ENCODE assay signal across 14 cellular contexts in genomic region chr13:40148742-40149141, GRCh38.
A peak's percentile ranks its signal among the peaks of the same experiment; 100 is the strongest.
DNase-seq lines count a peak whose midpoint lies in the region; ATAC-seq and TF ChIP-seq lines count a peak whose summit lies in the region.
"Had no signal": no experiment of that assay in that cellular context is flagged by ENCODE, and none has a peak within 500 bp of the region (broad histone marks: within the 10 kb centered on the region; RNA-seq: fewer than 3 reads in every experiment).

No MANE protein-coding gene starts in this region.

- H3K36me3 ChIP-seq in ACC112 (ENCODE audit: insufficient read depth, low read length), result no peaks in the 10 kb centered on the region
- H3K36me3 ChIP-seq in esophagus muscularis mucosa, result no peaks in the 10 kb centered on the region
- no peaks in the 10 kb centered on the region for H3K36me3 ChIP-seq in skeletal muscle satellite cell (ENCODE audit: insufficient read depth, low read length)
- H3K36me3 ChIP-seq in aorta (ENCODE audit: control insufficient read depth in 1 of 2, insufficient read depth in 2 of 2, low read length in 1 of 2), result no peaks in the 10 kb centered on the region
- H3K36me3 ChIP-seq: adrenal gland had no signal

- WGBS in esophagus muscularis mucosa, result 100% methylated on average over 1 of the region's 1 CpG
- WGBS in aorta, 2 donors, result 96 to 100% methylated on average over 1 of the region's 1 CpG

- H3K4me2 ChIP-seq in skeletal muscle satellite cell (ENCODE audit: low read length), result no peak overlapping the region

- peak overlapping the region; percentile 76 for H3K27ac ChIP-seq in ACC112 (ENCODE audit: low read depth, low read length)
- peak overlapping the region; percentile 77 to 82 (median 80) for H3K27ac ChIP-seq in esophagus muscularis mucosa (replicated peaks in 1 of 4)
- H3K27ac ChIP-seq in substantia nigra (ENCODE audit: low read depth, low read length, poor library complexity, severe bottlenecking), result no peak overlapping the region
- H3K27ac ChIP-seq in aorta (ENCODE audit: low read depth in 1 of 2, low read length in 2 of 2), result peak overlapping the region in 1 of 2 donors; percentile 15

- peak overlapping the region; percentile 55 for H3K9ac ChIP-seq in skeletal muscle satellite cell (ENCODE audit: low read depth, low read length)

- TF ChIP-seq EP300 in esophagus muscularis mucosa (IDR thresholded peaks at IDR 0.05), result no peak

- peak overlapping the region; percentile 17 for H2AFZ ChIP-seq in ACC112 (ENCODE audit: low read length, unreplicated experiment)

- H3K9me3 ChIP-seq in esophagus muscularis mucosa (no peaks in the 10 kb centered on the region), skeletal muscle satellite cell (replicated peaks; ENCODE audit: low read length) (no peaks in the 10 kb centered on the region), aorta (ENCODE audit: control insufficient read depth, low read length) (no peaks in the 10 kb centered on the region)
- H3K9me3 ChIP-seq: adrenal gland had no signal

- H3K27me3 ChIP-seq in ACC112 (ENCODE audit: insufficient read depth, low read length) (no peaks in the 10 kb centered on the region), esophagus muscularis mucosa (no peaks in the 10 kb centered on the region), skeletal muscle satellite cell (ENCODE audit: control insufficient read depth, insufficient read depth, low read length) (no peaks in the 10 kb centered on the region), aorta (ENCODE audit: control insufficient read depth in 1 of 2, insufficient read depth in 2 of 2, low read length in 1 of 2) (no peaks in the 10 kb centered on the region)
- H3K27me3 ChIP-seq: adrenal gland had no signal

- no peaks in the 10 kb centered on the region for H3K79me2 ChIP-seq in ACC112 (ENCODE audit: control insufficient read depth, insufficient read depth, low read length, unreplicated experiment)

- no peak for TF ChIP-seq CTCF in esophagus muscularis mucosa (IDR thresholded peaks at IDR 0.05)

- H3K4me3 ChIP-seq in ACC112 (ENCODE audit: low read depth, low read length) (no peak overlapping the region), esophagus muscularis mucosa (no peak overlapping the region), skeletal muscle satellite cell (ENCODE audit: low read length) (no peak overlapping the region), aorta (ENCODE audit: low read length in 2 of 2) (no peak overlapping the region)
- H3K4me3 ChIP-seq: adrenal gland had no signal

- no peak for ATAC-seq in aorta (ENCODE audit: low FRiP score)
- ATAC-seq in GM19397 (IDR thresholded peaks at IDR 0.05; ENCODE audit: unreplicated experiment), result no peak
- ATAC-seq: left colon had no signal

- H3K4me1 ChIP-seq in ACC112 (ENCODE audit: control insufficient read depth, insufficient read depth, low read length, unreplicated experiment) (peaks cover 36% of the 10 kb centered on the region), esophagus muscularis mucosa (peaks cover 25 to 40% (median 33%) of the 10 kb centered on the region in 4 donors), skeletal muscle satellite cell (ENCODE audit: control insufficient read depth, insufficient read depth, low read length) (peaks cover 35% of the 10 kb centered on the region), aorta (ENCODE audit: control insufficient read depth in 1 of 2, insufficient read depth in 2 of 2, low read length in 2 of 2) (peaks cover 0 to 5% of the 10 kb centered on the region in 2 donors)

- TF ChIP-seq POLR2A in esophagus muscularis mucosa (IDR thresholded peaks at IDR 0.05; ENCODE audit: low read depth), result no peak

- DNase-seq in MV-4-11 (lab: John Stamatoyannopoulos, UW) (peak; percentile 27), esophagus muscularis mucosa (ENCODE audit: extremely low spot score) (no peak), substantia nigra (lab: John Stamatoyannopoulos, UW) (no peak), aorta (no peak)
- DNase-seq in activated effector memory CD4-positive, alpha-beta T cell treated with Interleukin-2 at 50 U/mL for 16 hours, result no peak
- DNase-seq: Calu3, cerebellar nuclear complex, Karpas-422, left colon, NCI-H2171 treated with DMSO at 0.1 percent for 48 hours had no signal

- intact Hi-C loops in esophagus muscularis mucosa (cut with DNase I) (no loop called here), aorta (cut with DNase I) (no loop called here)
